19 cellular contexts compared by ENCODE assay signal in genomic region chr1:200263203-200263602, GRCh38.
"Had no signal": no experiment of that assay in that cellular context is flagged by ENCODE, and none has a peak within 500 bp of the region (broad histone marks: within the 10 kb centered on the region; RNA-seq: fewer than 3 reads in every experiment).

No MANE protein-coding gene starts in this region.

- H3K9me3 ChIP-seq: neutrophil, pancreas, psoas muscle, stomach, thoracic aorta, thyroid gland, tibial nerve, upper lobe of left lung, vagina had no signal

- H3K4me3 ChIP-seq: pancreas, psoas muscle, skin epidermis, stomach, thoracic aorta, thyroid gland, tibial nerve, upper lobe of left lung, vagina had no signal

- H3K4me1 ChIP-seq: pancreas, psoas muscle, stomach, thyroid gland, tibial nerve, upper lobe of left lung, vagina had no signal

- DNase-seq: naive thymus-derived CD8-positive, alpha-beta T cell; nephron progenitor cell; nucleus accumbens; pancreas; psoas muscle; right cardiac atrium; stimulated activated naive B cell treated with anti-CD40 and anti-IgM and Interleukin-4, amounts not matched to agents 10 μg/mL and 1 μg/mL and 100 μg/mL, for 72 hours; stimulated activated naive CD4-positive, alpha-beta T cell treated with Interleukin-2 at 50 U/mL for 16 hours; stomach; thyroid gland; trophoblast cell; upper lobe of left lung had no signal

- H3K36me3 ChIP-seq: neutrophil, pancreas, stomach, thoracic aorta, thyroid gland, tibial nerve, upper lobe of left lung, vagina had no signal

- H3K27ac ChIP-seq: neutrophil, pancreas, psoas muscle, skin epidermis, stomach, thoracic aorta, thyroid gland, tibial nerve, upper lobe of left lung, vagina had no signal

- ATAC-seq: naive thymus-derived CD8-positive, alpha-beta T cell; pancreas; psoas muscle; right cardiac atrium; sciatic nerve had no signal

- H3K27me3 ChIP-seq: neutrophil, pancreas, stomach, thyroid gland, tibial nerve, upper lobe of left lung, vagina had no signal

- FAIRE-seq: pancreas, urothelium cell line had no signal
